ENCODE assay signal across 13 cellular contexts in the genomic region with DNA sequence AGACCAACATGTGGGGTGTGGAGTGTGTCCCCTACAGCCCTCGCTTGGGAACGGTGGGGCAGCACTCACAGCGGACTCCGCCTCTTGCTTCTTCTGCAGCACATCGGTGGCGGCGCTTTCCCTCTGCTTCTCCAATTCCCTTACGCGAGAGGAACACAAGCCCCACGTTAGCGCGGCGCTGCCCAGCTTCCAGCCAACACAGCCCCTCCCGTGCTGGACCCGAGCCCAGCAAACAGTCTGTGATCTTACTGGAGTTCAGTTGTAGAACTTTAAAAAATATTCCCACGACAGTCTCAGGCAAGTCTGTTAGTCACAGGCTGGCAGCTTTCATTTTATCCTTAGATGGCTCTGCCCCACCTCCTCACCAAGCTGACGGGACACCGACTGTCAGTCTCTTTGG. TPM values are rescaled to one million over a fixed set of nuclear protein-coding genes. Genes with fewer than 3 reads are reported as not detected.
DNase-seq lines count a peak whose midpoint lies in the region; ATAC-seq and TF ChIP-seq lines count a peak whose summit lies in the region.
"Had no signal": no experiment of that assay in that cellular context is flagged by ENCODE, and none has a peak within 500 bp of the region (broad histone marks: within the 10 kb centered on the region; RNA-seq: fewer than 3 reads in every experiment).

No MANE protein-coding gene starts in this region.

- peaks cover 4% of the 10 kb centered on the region for H3K36me3 ChIP-seq in colonic mucosa

- ATAC-seq in HG02798 (IDR thresholded peaks at IDR 0.05; ENCODE audit: poor library complexity, unreplicated experiment) (no peak), GM19328 (IDR thresholded peaks at IDR 0.05; ENCODE audit: unreplicated experiment) (no peak)

- no peak for TF ChIP-seq CTCF in colonic mucosa (IDR thresholded peaks at IDR 0.05)
- no peak for TF ChIP-seq CTCF in GM20000 (IDR thresholded peaks at IDR 0.05; ENCODE audit: extremely low read depth, missing control alignments)

- intact Hi-C loops in colonic mucosa (cut with DNase I): loop anchor here (10.0 kb wide), 1 partner anchor 83 kb away; the partner anchor contains the start of genes NOL9 and TAS1R1

- no peak overlapping the region for H3K9ac ChIP-seq in colonic mucosa (ENCODE audit: low read depth in 2 of 2, low read length in 2 of 2)

- H3K4me3 ChIP-seq in colonic mucosa (no peak overlapping the region), skeletal muscle cell (ENCODE audit: low read depth, low read length) (no peak overlapping the region)
- H3K4me3 ChIP-seq: SK-N-MC had no signal

- no peaks in the 10 kb centered on the region for H3K4me1 ChIP-seq in colonic mucosa

- no peaks in the 10 kb centered on the region for H3K27me3 ChIP-seq in colonic mucosa
- H3K27me3 ChIP-seq in layer of hippocampus (ENCODE audit: control insufficient read depth, insufficient read depth, low read length): no peaks in the 10 kb centered on the region

- no peaks in the 10 kb centered on the region for H3K9me3 ChIP-seq in colonic mucosa

- peak; percentile 88 for DNase-seq in AG20443 (ENCODE audit: low spot score)
- DNase-seq in colonic mucosa: peak; percentile 53
- peak; percentile 43 for DNase-seq in skeletal muscle cell (ENCODE audit: low read depth)
- no peak for DNase-seq in GM20000 (ENCODE audit: low spot score)
- DNase-seq in stimulated activated CD4-positive, alpha-beta T cell treated with anti-CD3 and anti-CD28 coated beads, Interleukin-4, amount 100 ng/mL, for 4 hours: no peak
- DNase-seq: activated gamma-delta T cell; effector CD8-positive, alpha-beta T cell; NCI-H1092 treated with DMSO at 0.1 percent for 48 hours; NCI-H69 had no signal

- no peak overlapping the region for H3K27ac ChIP-seq in colonic mucosa
- peak overlapping the region; percentile 10 for H3K27ac ChIP-seq in layer of hippocampus (ENCODE audit: low read depth, low read length)
- H3K27ac ChIP-seq: SK-N-MC had no signal

RNA-seq across cellular contexts. Expression of gene THAP3, which starts 13.6 kb away (rescaled TPM):
- 10 to 100 TPM in 1 of 2 donors, 1 to 10 TPM in 1; 9.1 to 18.2 TPM for total RNA-seq in colonic mucosa

RNA-seq across cellular contexts. Expression of gene PHF13, which starts 24.7 kb away (rescaled TPM):
- 10 to 100 TPM in 1 of 2 donors, 1 to 10 TPM in 1; 8.0 to 13.4 TPM for total RNA-seq in colonic mucosa

RNA-seq across cellular contexts. Expression of gene KLHL21, which starts 35.6 kb away (rescaled TPM):
- total RNA-seq in colonic mucosa: 1 to 10 TPM; 9.4 TPM

RNA-seq across cellular contexts. Expression of gene ZBTB48, which starts 58.4 kb away (rescaled TPM):
- 10 to 100 TPM; 37.0 to 44.5 TPM for total RNA-seq in colonic mucosa

Comparison
In these comparisons a context has a peak if more than half of its experiments do, and no peak if none do; other contexts are left out.
1. DNase-seq: peak in AG20443 (single experiment), colonic mucosa (single experiment) and skeletal muscle cell (single experiment); none in GM20000 (single experiment) and stimulated activated CD4-positive, alpha-beta T cell treated with anti-CD3 and anti-CD28 coated beads, Interleukin-4, amount 100 ng/mL, for 4 hours (0 of 2).